Comparison of ENCODE assay signal across 8 cellular contexts in genomic region chr9:137064027-137064879, GRCh38. TPM values are rescaled to one million over a fixed set of nuclear protein-coding genes. Genes with fewer than 3 reads are reported as not detected.
DNase-seq lines count a peak whose midpoint lies in the region; ATAC-seq, FAIRE-seq and TF ChIP-seq lines count a peak whose summit lies in the region.

No MANE protein-coding gene starts in this region.

- ATAC-seq in right cardiac atrium (peak; percentile 65 to 67), HG03432 (IDR thresholded peaks at IDR 0.05; ENCODE audit: unreplicated experiment) (no peak), GM21717 (IDR thresholded peaks at IDR 0.05; ENCODE audit: unreplicated experiment) (no peak)

- CTCF ChIA-PET in SK-N-SH (lab: Yijun Ruan, JAX) = interaction anchor here (0.6 to 16.8 kb wide), 26 partner anchors 8 to 295 kb away, joined by 3 to 803 read pairs (median 4); partner anchors contain the start of genes ABCA2, AJM1, CLIC3 and CYSRT1

- peak; percentile 74 for TF ChIP-seq RAD21 in SK-N-SH (IDR thresholded peaks at IDR 0.05; ENCODE audit: low read length)

- 59% methylated on average over 15 of the region's 55 CpGs for WGBS in SK-N-SH (ENCODE audit: low lambda C conversion rate)
- WGBS in right cardiac atrium = 50% methylated on average over 55 of the region's 55 CpGs
- 43 to 53% (median 51%) methylated on average over 49 to 55 of the region's 55 CpGs for WGBS in small intestine, 3 donors

- no peak for TF ChIP-seq EP300 in SK-N-SH (IDR thresholded peaks at IDR 0.05; ENCODE audit: borderline replicate concordance in 1 of 2, low read depth in 1 of 2, low read length in 1 of 2)

- H3K9me2 ChIP-seq in SK-N-SH = no peaks in the 10 kb centered on the region

- H3K4me3 ChIP-seq in SK-N-SH (ENCODE audit: low read depth in 2 of 2, low read length in 1 of 2) (no peak overlapping the region; a peak in 1 of 4 replicates), adipocyte (ENCODE audit: low read length) (no peak overlapping the region), right cardiac atrium (ENCODE audit: low read length) (no peak overlapping the region), small intestine (ENCODE audit: low read depth in 1 of 2, low read length in 2 of 2) (no peak overlapping the region)

- H2AFZ ChIP-seq in SK-N-SH (ENCODE audit: low read depth) = no peak overlapping the region

- H3K79me2 ChIP-seq in SK-N-SH (ENCODE audit: insufficient read depth) = 0 out of 2 replicates have a peak, but pooled peaks cover 3% of the 10 kb centered on the region

- DNase-seq in AG20443 (ENCODE audit: low spot score) (peak; percentile 79), H4 (ENCODE audit: low spot score) (peak; percentile 43), SK-N-SH (peak; percentile 89), adipocyte (ENCODE audit: low read depth) (peak; percentile 76), right cardiac atrium (peak; percentile 72 to 92 (median 92)), small intestine (peak; percentile 55)

- no peaks in the 10 kb centered on the region for H3K36me3 ChIP-seq in SK-N-SH (replicated peaks in 1 of 2; ENCODE audit: control insufficient read depth in 1 of 2, insufficient read depth in 2 of 2, low read length in 1 of 2)
- no peaks in the 10 kb centered on the region for H3K36me3 ChIP-seq in adipocyte (ENCODE audit: control insufficient read depth, insufficient read depth, low read length, severe bottlenecking)
- H3K36me3 ChIP-seq in small intestine (ENCODE audit: control insufficient read depth in 2 of 2, insufficient read depth in 2 of 2, low read length in 2 of 2) = no peaks in the 10 kb centered on the region

- peaks cover 12% of the 10 kb centered on the region; the same call in 1 of the 2 replicates for H4K20me1 ChIP-seq in SK-N-SH (ENCODE audit: insufficient read depth)

- intact Hi-C loops in right cardiac atrium (cut with DNase I) = loop anchor here in 2 of 4 donors (2.0 to 10.0 kb wide), 2 partner anchors 15 to 279 kb away; no protein-coding TSS in a partner anchor

- POLR2A ChIA-PET in SK-N-SH (lab: Yijun Ruan, JAX) = interaction anchor here (1.2 kb wide), 1 partner anchor 9 kb away, joined by 7 read pairs; no protein-coding TSS in a partner anchor

- no peaks in the 10 kb centered on the region for H3K9me3 ChIP-seq in SK-N-SH
- H3K9me3 ChIP-seq in adipocyte (ENCODE audit: control insufficient read depth, low read length) = no peaks in the 10 kb centered on the region
- H3K9me3 ChIP-seq in right cardiac atrium (ENCODE audit: control insufficient read depth, low read length) = no peaks in the 10 kb centered on the region
- H3K9me3 ChIP-seq in small intestine (ENCODE audit: control insufficient read depth, low read depth) = no peaks in the 10 kb centered on the region

- FAIRE-seq in small intestine (lab: Jason Lieb, UNC) = no peak

- H3K27me3 ChIP-seq in SK-N-SH (ENCODE audit: insufficient read depth) (no peaks in the 10 kb centered on the region), adipocyte (replicated peaks; ENCODE audit: control insufficient read depth, insufficient read depth, low read length) (peaks cover 3% of the 10 kb centered on the region), right cardiac atrium (ENCODE audit: control insufficient read depth, insufficient read depth) (no peaks in the 10 kb centered on the region), small intestine (ENCODE audit: control insufficient read depth in 2 of 2, insufficient read depth in 2 of 2, low read length in 2 of 2) (no peaks in the 10 kb centered on the region)

- H3K9ac ChIP-seq in SK-N-SH (no peak overlapping the region), adipocyte (ENCODE audit: low read length) (no peak overlapping the region)

- TF ChIP-seq CTCF in SK-N-SH (IDR thresholded peaks at IDR 0.05) = peak; percentile 85

- H3K4me2 ChIP-seq in SK-N-SH = no peak overlapping the region

- H3K27ac ChIP-seq in SK-N-SH (ENCODE audit: low read depth in 2 of 2, low read length in 1 of 2) = peak overlapping the region in 1 of 2 experiments; percentile 11; a peak in 1 of 4 replicates
- H3K27ac ChIP-seq in right cardiac atrium (ENCODE audit: low read length) = no peak overlapping the region
- no peak overlapping the region for H3K27ac ChIP-seq in small intestine (ENCODE audit: low read depth in 1 of 2, low read length in 1 of 2)

- peaks cover 0 to 18% of the 10 kb centered on the region in 2 experiments; a peak in 1 of 4 replicates for H3K4me1 ChIP-seq in SK-N-SH (ENCODE audit: control insufficient read depth in 1 of 2, insufficient read depth in 2 of 2, low read depth in 1 of 2, low read length in 1 of 2)
- H3K4me1 ChIP-seq in adipocyte (ENCODE audit: control insufficient read depth, insufficient read depth, low read length) = no peaks in the 10 kb centered on the region
- H3K4me1 ChIP-seq in right cardiac atrium (ENCODE audit: control insufficient read depth, insufficient read depth, low read length) = no peaks in the 10 kb centered on the region
- no peaks in the 10 kb centered on the region for H3K4me1 ChIP-seq in small intestine (ENCODE audit: control insufficient read depth in 2 of 2, insufficient read depth in 1 of 2, low read depth in 1 of 2, low read length in 1 of 2)

- peaks cover 5% of the 10 kb centered on the region for H3F3A ChIP-seq in SK-N-SH (replicated peaks; ENCODE audit: insufficient read depth)

TF ChIP-seq in SK-N-SH, 30 proteins besides CTCF, POLR2A, EP300 and RAD21 (continues in another document):
- TF ChIP-seq MXI1 (IDR thresholded peaks at IDR 0.05; ENCODE audit: low read depth, low read length) (no peak), MEF2A (IDR thresholded peaks at IDR 0.05; ENCODE audit: borderline replicate concordance, low read depth) (no peak), TAF1 (IDR thresholded peaks at IDR 0.05; ENCODE audit: borderline replicate concordance, low read depth, low read length) (no peak), POLR2AphosphoS5 (IDR thresholded peaks at IDR 0.05; ENCODE audit: low read depth, low read length) (no peak), YY1 (IDR thresholded peaks at IDR 0.05; ENCODE audit: low read depth) (no peak), FOXJ3 (CRISPR knock-in tag; IDR thresholded peaks at IDR 0.05) (no peak), NRF1 (IDR thresholded peaks at IDR 0.05; ENCODE audit: low read depth, low read length) (no peak), RFX5 (IDR thresholded peaks at IDR 0.05; ENCODE audit: low read length) (no peak), IRF3 (IDR thresholded peaks at IDR 0.05; ENCODE audit: low read depth, low read length) (no peak), TCF12 (IDR thresholded peaks at IDR 0.05) (no peak), GABPA (IDR thresholded peaks at IDR 0.05; ENCODE audit: low read depth) (no peak), ELF1 (IDR thresholded peaks at IDR 0.05) (no peak)

RNA-seq across cellular contexts. Expression of gene SAPCD2, which starts 6.1 kb away (rescaled TPM):
- total RNA-seq in H4 (2014; rRNA removed; shearing (Covaris generic)) = 5.9 and 12.4 TPM in 2 replicates
- polyA plus RNA-seq in SK-N-SH (2012; rRNA removed) = 4.6 and 6.0 TPM in 2 replicates
- 2.1 and 5.0 TPM in 2 replicates for polyA plus RNA-seq in SK-N-SH (2012; cell fraction: cytosol; rRNA removed)
- 6.3 and 7.3 TPM in 2 replicates for polyA plus RNA-seq in SK-N-SH (2012; cell fraction: nucleus; rRNA removed)
- under 1 TPM; 0.08 to 0.63 (median 0.28) TPM for total RNA-seq in right cardiac atrium
- polyA plus RNA-seq in right cardiac atrium = 0.18 TPM
- 10 to 100 TPM in 1 of 3 donors, 1 to 10 TPM in 1, under 1 TPM in 1; 0.81 to 22.2 (median 1.1) TPM for polyA plus RNA-seq in small intestine

RNA-seq across cellular contexts. Expression of gene ENTPD2, which starts 10.4 kb away (rescaled TPM):
- not detected in 2 replicates for total RNA-seq in H4 (2014; rRNA removed; shearing (Covaris generic))
- polyA plus RNA-seq in SK-N-SH (2012; rRNA removed) (not detected in 2 replicates), right cardiac atrium (2.1 TPM), small intestine (10 to 100 TPM in 2 of 3 donors, 1 to 10 TPM in 1; 5.5 to 16.5 (median 11.0) TPM)
- not detected in 2 replicates for polyA plus RNA-seq in SK-N-SH (2012; cell fraction: cytosol; rRNA removed)
- 0.02 TPM in 1 of 2 replicates, not detected in the other for polyA plus RNA-seq in SK-N-SH (2012; cell fraction: nucleus; rRNA removed)
- total RNA-seq in right cardiac atrium = 1 to 10 TPM in 3 of 4 donors, under 1 TPM in 1; 0.92 to 2.9 (median 1.4) TPM

RNA-seq across cellular contexts. Expression of gene UAP1L1, which starts 13.1 kb away (rescaled TPM):
- 6.6 and 7.4 TPM in 2 replicates for total RNA-seq in H4 (2014; rRNA removed; shearing (Covaris generic))
- 3.2 and 5.6 TPM in 2 replicates for polyA plus RNA-seq in SK-N-SH (2012; rRNA removed)
- 1.5 and 2.3 TPM in 2 replicates for polyA plus RNA-seq in SK-N-SH (2012; cell fraction: cytosol; rRNA removed)
- 21.7 and 23.8 TPM in 2 replicates for polyA plus RNA-seq in SK-N-SH (2012; cell fraction: nucleus; rRNA removed)
- 10 to 100 TPM in 3 of 4 donors, 1 to 10 TPM in 1; 9.8 to 14.0 (median 12.4) TPM for total RNA-seq in right cardiac atrium
- 10.1 TPM for polyA plus RNA-seq in right cardiac atrium
- polyA plus RNA-seq in small intestine = 1 to 10 TPM in 2 of 3 donors, under 1 TPM in 1; 0.89 to 6.2 (median 4.3) TPM

RNA-seq across cellular contexts. Expression of gene NPDC1, which starts 18.3 kb away (rescaled TPM):
- 1.2 and 4.1 TPM in 2 replicates for total RNA-seq in H4 (2014; rRNA removed; shearing (Covaris generic))
- polyA plus RNA-seq in SK-N-SH (2012; rRNA removed) (47.4 and 48.1 TPM in 2 replicates), right cardiac atrium (69.7 TPM), small intestine (10 to 100 TPM; 18.3 to 84.6 (median 32.7) TPM)
- polyA plus RNA-seq in SK-N-SH (2012; cell fraction: cytosol; rRNA removed) = 17.2 and 29.3 TPM in 2 replicates
- 364 and 553 TPM in 2 replicates for polyA plus RNA-seq in SK-N-SH (2012; cell fraction: nucleus; rRNA removed)
- total RNA-seq in right cardiac atrium = 10 to 100 TPM; 68.3 to 81.0 (median 71.4) TPM

RNA-seq across cellular contexts. Expression of gene MAN1B1, which starts 22.5 kb away (rescaled TPM):
- total RNA-seq in H4 (2014; rRNA removed; shearing (Covaris generic)) = 38.6 and 62.6 TPM in 2 replicates
- polyA plus RNA-seq in SK-N-SH (2012; rRNA removed) (57.8 and 61.9 TPM in 2 replicates), right cardiac atrium (24.8 TPM), small intestine (10 to 100 TPM; 40.3 to 69.4 (median 41.4) TPM)
- 27.1 and 44.0 TPM in 2 replicates for polyA plus RNA-seq in SK-N-SH (2012; cell fraction: cytosol; rRNA removed)
- 115 and 121 TPM in 2 replicates for polyA plus RNA-seq in SK-N-SH (2012; cell fraction: nucleus; rRNA removed)
- 10 to 100 TPM; 23.9 to 31.3 (median 28.1) TPM for total RNA-seq in right cardiac atrium

Comparison
In these comparisons a context has a peak if more than half of its experiments do, and no peak if none do; other contexts are left out.
1. ATAC-seq: peak in right cardiac atrium (2 of 2); none in HG03432 (single experiment) and GM21717 (single experiment).
2. Peak in every context shown above with its lines, with median percentiles within 50 percentile points of each other: DNase-seq.